Comparison of ENCODE assay signal across 6 cellular contexts in the genomic region with DNA sequence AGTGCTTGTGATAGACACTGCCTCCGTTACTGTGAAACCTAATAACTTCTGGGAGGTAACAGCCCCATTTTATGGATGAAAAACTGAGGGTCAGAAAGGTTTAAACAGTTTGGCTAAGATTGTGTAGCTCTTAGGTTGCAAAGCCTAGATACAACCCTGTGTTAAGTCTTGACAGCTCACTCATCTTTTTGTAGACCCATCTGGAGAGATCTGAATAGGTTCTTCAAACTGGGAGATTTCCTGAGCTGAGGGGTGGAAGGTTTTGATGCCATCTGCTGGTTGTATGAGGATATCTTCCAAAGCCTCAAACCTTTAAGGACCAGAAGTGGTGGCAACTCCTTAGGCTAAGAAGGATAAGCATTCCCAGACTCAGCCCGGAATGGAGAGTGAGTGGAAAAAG. TPM values are rescaled to one million over a fixed set of nuclear protein-coding genes. Genes with fewer than 3 reads are reported as not detected.
DNase-seq lines count a peak whose midpoint lies in the region; FAIRE-seq and TF ChIP-seq lines count a peak whose summit lies in the region.

No MANE protein-coding gene starts in this region.

- no peaks in the 10 kb centered on the region for H3K9me2 ChIP-seq in hepatocyte (replicated peaks; ENCODE audit: insufficient read depth)

- peaks cover 29% of the 10 kb centered on the region for H3K79me2 ChIP-seq in hepatocyte

- CTCF ChIA-PET in AG04449 (lab: Yijun Ruan, JAX) = interaction anchor here (0.7 to 11.5 kb wide), 46 partner anchors 7 to 872 kb away, joined by 3 to 306 read pairs (median 5); a partner anchor contains a TSS

- 66% methylated on average over 2 of the region's 2 CpGs for WGBS in hepatocyte (ENCODE audit: low lambda C conversion rate, missing lambda C conversion rate)

- POLR2A ChIA-PET in AG04449 (lab: Yijun Ruan, JAX) = interaction anchor here (1.0 to 2.7 kb wide), 4 partner anchors 71 to 112 kb away, joined by 3 to 12 read pairs (median 4); a partner anchor contains a TSS

- peaks cover 16% of the 10 kb centered on the region for H4K20me1 ChIP-seq in hepatocyte (ENCODE audit: insufficient read depth, poor library complexity, severe bottlenecking)

- no peak overlapping the region for H3K4me3 ChIP-seq in AG04449 (ENCODE audit: low read depth, low read length)
- H3K4me3 ChIP-seq in Peyer's patch = no peak overlapping the region
- no peak overlapping the region for H3K4me3 ChIP-seq in hepatocyte

- peak overlapping the region; percentile 91 for H3K4me2 ChIP-seq in hepatocyte

- H3K4me1 ChIP-seq in Peyer's patch (peaks cover 0 to 24% (median 6%) of the 10 kb centered on the region in 4 donors), hepatocyte (ENCODE audit: insufficient read depth) (peaks cover 34% of the 10 kb centered on the region)

- DNase-seq in AG04449 (ENCODE audit: low read depth, low spot score) (no peak), H4 (ENCODE audit: low spot score) (peak; percentile 51), Peyer's patch (no peak), hepatocyte (ENCODE audit: low spot score) (peak; percentile 73), islet precursor cell (no peak), H54 (ENCODE audit: insufficient read length, low spot score) (no peak)

- H3K27ac ChIP-seq in Peyer's patch = no peak overlapping the region
- peak overlapping the region; percentile 3 for H3K27ac ChIP-seq in hepatocyte

- FAIRE-seq in H54 (lab: Jason Lieb, UNC) = no peak

- H3K27me3 ChIP-seq in Peyer's patch (no peaks in the 10 kb centered on the region), hepatocyte (no peaks in the 10 kb centered on the region)

- H3K36me3 ChIP-seq in Peyer's patch (no peaks in the 10 kb centered on the region), hepatocyte (replicated peaks; ENCODE audit: insufficient read depth, low read depth) (no peaks in the 10 kb centered on the region)

- TF ChIP-seq CTCF in AG04449 (IDR thresholded peaks at IDR 0.05; ENCODE audit: insufficient read depth, low read length, missing control alignments) (peak; percentile 53), Peyer's patch (IDR thresholded peaks at IDR 0.05) (peak in 5 of 6 experiments; percentile 30 to 55 (median 46)), hepatocyte (IDR thresholded peaks at IDR 0.05; ENCODE audit: poor library complexity) (peak; percentile 64)

- no peaks in the 10 kb centered on the region for H3K9me3 ChIP-seq in Peyer's patch
- H3K9me3 ChIP-seq in hepatocyte (ENCODE audit: low read depth) = no peaks in the 10 kb centered on the region

- TF ChIP-seq POLR2A in Peyer's patch (IDR thresholded peaks at IDR 0.05) (no peak), H54 (IDR thresholded peaks at IDR 0.05; ENCODE audit: low read depth, low read length) (no peak)

- H2AFZ ChIP-seq in hepatocyte = no peak overlapping the region

RNA-seq across cellular contexts. Expression of a gene that starts 8.3 kb away (rescaled TPM):
- 1.2 and 3.3 TPM in 2 replicates for total RNA-seq in H4 (2014; rRNA removed; shearing (Covaris generic))
- total RNA-seq in Peyer's patch = 1 to 10 TPM in 1 of 4 donors, under 1 TPM in 3; 0.35 to 2.5 (median 0.71) TPM
- 0.90 and 2.8 TPM in 2 replicates for total RNA-seq in hepatocyte
- polyA plus RNA-seq in hepatocyte = 3.9 and 4.1 TPM in 2 replicates

RNA-seq across cellular contexts. Expression of a gene that starts 16.1 kb away (rescaled TPM):
- total RNA-seq in H4 (2014; rRNA removed; shearing (Covaris generic)) = 24.4 and 27.5 TPM in 2 replicates
- total RNA-seq in Peyer's patch = 10 to 100 TPM in 3 of 4 donors, 1 to 10 TPM in 1; 9.1 to 16.1 (median 12.8) TPM
- 13.4 and 15.4 TPM in 2 replicates for total RNA-seq in hepatocyte
- polyA plus RNA-seq in hepatocyte = 9.1 and 18.5 TPM in 2 replicates

RNA-seq across cellular contexts. Expression of a gene that starts 26.5 kb away (rescaled TPM):
- 23.5 and 32.4 TPM in 2 replicates for total RNA-seq in H4 (2014; rRNA removed; shearing (Covaris generic))
- total RNA-seq in Peyer's patch = 10 to 100 TPM; 27.2 to 69.7 (median 60.1) TPM
- total RNA-seq in hepatocyte = 41.3 and 45.7 TPM in 2 replicates
- polyA plus RNA-seq in hepatocyte = 35.9 and 42.3 TPM in 2 replicates

RNA-seq across cellular contexts. Expression of a gene that starts 43.9 kb away (rescaled TPM):
- total RNA-seq in H4 (2014; rRNA removed; shearing (Covaris generic)) = 1.2 and 8.3 TPM in 2 replicates
- total RNA-seq in Peyer's patch (100 to 1,000 TPM in 2 of 4 donors, 10 to 100 TPM in 2; 29.9 to 158 (median 93.1) TPM), hepatocyte (123 and 129 TPM in 2 replicates)
- 445 and 476 TPM in 2 replicates for polyA plus RNA-seq in hepatocyte

Comparison
In these comparisons a context has a peak if more than half of its experiments do, and no peak if none do; other contexts are left out.
1. DNase-seq: peak in H4 (single experiment) and hepatocyte (single experiment); none in AG04449 (single experiment), Peyer's patch (0 of 3), islet precursor cell (single experiment) and H54 (single experiment).
2. Peak in every context shown above with its lines, with median percentiles within 50 percentile points of each other: CTCF ChIP-seq.